ENCODE assay signal across 1 cellular context in the genomic region with DNA sequence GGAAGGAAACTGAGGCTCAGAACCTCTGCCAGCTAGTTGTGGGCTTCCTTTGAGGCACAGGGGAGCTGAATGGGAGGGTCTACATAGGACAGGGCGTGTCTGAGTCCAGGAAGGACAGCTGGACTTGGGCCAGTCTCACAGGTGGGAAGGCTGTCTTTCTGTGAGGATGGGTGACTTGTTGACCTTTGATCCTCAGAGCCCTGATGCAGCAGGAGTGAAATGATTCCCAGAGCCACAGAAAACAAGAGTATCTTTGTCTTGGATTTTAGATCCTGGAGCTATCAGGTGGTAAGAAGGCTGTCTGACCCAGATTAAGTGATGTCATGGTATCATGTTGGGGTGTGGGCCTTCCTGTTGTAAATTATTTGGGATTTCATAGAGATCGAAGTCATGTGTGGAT.
TF ChIP-seq lines count a peak whose summit lies in the region.

No MANE protein-coding gene starts in this region.

TF ChIP-seq in IMR-90, 13 proteins besides CTCF, POLR2A, EP300 and RAD21:
- TF ChIP-seq, protein P1, sequence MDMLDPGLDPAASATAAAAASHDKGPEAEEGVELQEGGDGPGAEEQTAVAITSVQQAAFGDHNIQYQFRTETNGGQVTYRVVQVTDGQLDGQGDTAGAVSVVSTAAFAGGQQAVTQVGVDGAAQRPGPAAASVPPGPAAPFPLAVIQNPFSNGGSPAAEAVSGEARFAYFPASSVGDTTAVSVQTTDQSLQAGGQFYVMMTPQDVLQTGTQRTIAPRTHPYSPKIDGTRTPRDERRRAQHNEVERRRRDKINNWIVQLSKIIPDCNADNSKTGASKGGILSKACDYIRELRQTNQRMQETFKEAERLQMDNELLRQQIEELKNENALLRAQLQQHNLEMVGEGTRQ (IDR thresholded peaks at IDR 0.05; ENCODE audit: low read depth, low read length) = no peak
- TF ChIP-seq CEBPB (IDR thresholded peaks at IDR 0.05; ENCODE audit: low read depth, low read length) (no peak), RFX5 (IDR thresholded peaks at IDR 0.05; ENCODE audit: low read depth, low read length) (no peak), CHD1 (IDR thresholded peaks at IDR 0.05; ENCODE audit: low read depth, low read length) (no peak), MXI1 (IDR thresholded peaks at IDR 0.05; ENCODE audit: borderline replicate concordance, low read depth, low read length) (no peak), SMC3 (IDR thresholded peaks at IDR 0.05; ENCODE audit: low read depth, low read length) (no peak), MAFK (IDR thresholded peaks at IDR 0.05; ENCODE audit: low read depth, low read length) (no peak), FOS (IDR thresholded peaks at IDR 0.05; ENCODE audit: low read depth, low read length) (no peak), NFE2L2 (IDR thresholded peaks at IDR 0.05; ENCODE audit: low read depth, low read length) (no peak), RCOR1 (IDR thresholded peaks at IDR 0.05; ENCODE audit: insufficient replicate concordance, low read length) (no peak), BHLHE40 (IDR thresholded peaks at IDR 0.05; ENCODE audit: low read depth, low read length) (no peak), MAZ (IDR thresholded peaks at IDR 0.05; ENCODE audit: borderline replicate concordance, low read depth, low read length) (no peak)
- TF ChIP-seq, protein P2, sequence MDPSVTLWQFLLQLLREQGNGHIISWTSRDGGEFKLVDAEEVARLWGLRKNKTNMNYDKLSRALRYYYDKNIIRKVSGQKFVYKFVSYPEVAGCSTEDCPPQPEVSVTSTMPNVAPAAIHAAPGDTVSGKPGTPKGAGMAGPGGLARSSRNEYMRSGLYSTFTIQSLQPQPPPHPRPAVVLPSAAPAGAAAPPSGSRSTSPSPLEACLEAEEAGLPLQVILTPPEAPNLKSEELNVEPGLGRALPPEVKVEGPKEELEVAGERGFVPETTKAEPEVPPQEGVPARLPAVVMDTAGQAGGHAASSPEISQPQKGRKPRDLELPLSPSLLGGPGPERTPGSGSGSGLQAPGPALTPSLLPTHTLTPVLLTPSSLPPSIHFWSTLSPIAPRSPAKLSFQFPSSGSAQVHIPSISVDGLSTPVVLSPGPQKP (IDR thresholded peaks at IDR 0.05; ENCODE audit: borderline replicate concordance, low read depth, low read length) = no peak
